17 cellular contexts compared by ENCODE assay signal in genomic region chr2:9250091-9250490, GRCh38. TPM values are rescaled to one million over a fixed set of nuclear protein-coding genes. Genes with fewer than 3 reads are reported as not detected.
DNase-seq lines count a peak whose midpoint lies in the region; ATAC-seq and TF ChIP-seq lines count a peak whose summit lies in the region.
"Had no signal": no experiment of that assay in that cellular context is flagged by ENCODE, and none has a peak within 500 bp of the region (broad histone marks: within the 10 kb centered on the region; RNA-seq: fewer than 3 reads in every experiment).

No MANE protein-coding gene starts in this region.

- H4K20me1 ChIP-seq in PC-3 (ENCODE audit: low read length): 0 out of 2 replicates have a peak, but pooled peaks cover 4% of the 10 kb centered on the region

- H3K9ac ChIP-seq in PC-3 (ENCODE audit: low read length): no peak overlapping the region

- H3K4me3 ChIP-seq in PC-3 (ENCODE audit: low read length) (no peak overlapping the region), muscle layer of duodenum (ENCODE audit: low read depth in 1 of 2, low read length in 2 of 2) (no peak overlapping the region)
- H3K4me3 ChIP-seq: cardiac muscle cell had no signal

- peaks cover 77% of the 10 kb centered on the region for H3K4me1 Mint-ChIP-seq in chondrocyte (ENCODE audit: low read depth)
- H3K4me1 Mint-ChIP-seq in activated CD8-positive, alpha-beta T cell treated with anti-CD3 and anti-CD28 coated beads for 36 hours (ENCODE audit: low read depth): no peaks in the 10 kb centered on the region

- no peaks in the 10 kb centered on the region for H3K9me2 ChIP-seq in PC-3 (replicated peaks; ENCODE audit: low read length)

- no peaks in the 10 kb centered on the region for H3F3A ChIP-seq in PC-3 (ENCODE audit: low read length, unreplicated experiment)

- peaks cover 1% of the 10 kb centered on the region for H3K36me3 Mint-ChIP-seq in chondrocyte (ENCODE audit: low read depth)
- no peaks in the 10 kb centered on the region for H3K36me3 Mint-ChIP-seq in activated CD8-positive, alpha-beta T cell treated with anti-CD3 and anti-CD28 coated beads for 36 hours (ENCODE audit: low read depth)
- H3K36me3 Mint-ChIP-seq: activated naive CD8-positive, alpha-beta T cell; natural killer cell had no signal

- no peaks in the 10 kb centered on the region for H3K9me3 ChIP-seq in PC-3 (ENCODE audit: low read length)
- H3K9me3 ChIP-seq in muscle layer of duodenum (ENCODE audit: control insufficient read depth in 1 of 2, low read length in 2 of 2): no peaks in the 10 kb centered on the region

- peaks cover 95% of the 10 kb centered on the region for H3K79me2 ChIP-seq in PC-3 (ENCODE audit: low read length)

- peak overlapping the region; percentile 60 for H3K27ac ChIP-seq in PC-3 (ENCODE audit: low read length)
- H3K27ac ChIP-seq in muscle layer of duodenum (ENCODE audit: low read length): peak overlapping the region; percentile 14
- H3K27ac ChIP-seq: cardiac muscle cell had no signal

- CTCF ChIA-PET in PC-3 (lab: Charles Lee): no interaction called here
- CTCF ChIA-PET in activated CD8-positive, alpha-beta T cell treated with anti-CD3 and anti-CD28 coated beads for 36 hours (lab: Charles Lee): no interaction called here

- intact Hi-C loops in PC-3 (cut with micrococcal nuclease): no loop called here
- intact Hi-C loops in activated CD8-positive, alpha-beta T cell treated with anti-CD3 and anti-CD28 coated beads for 36 hours (cut with micrococcal nuclease): no loop called here

- no peak overlapping the region for H2AFZ ChIP-seq in PC-3 (ENCODE audit: low read length)

- H3K27ac Mint-ChIP-seq in chondrocyte (ENCODE audit: unreplicated experiment): peak overlapping the region; percentile 96
- no peak overlapping the region for H3K27ac Mint-ChIP-seq in activated CD8-positive, alpha-beta T cell treated with anti-CD3 and anti-CD28 coated beads for 36 hours
- H3K27ac Mint-ChIP-seq: activated naive CD8-positive, alpha-beta T cell; effector memory CD8-positive, alpha-beta T cell; natural killer cell had no signal

- POLR2A ChIA-PET in PC-3 (lab: Charles Lee; ENCODE audit: unreplicated experiment): no interaction called here
- POLR2A ChIA-PET in activated CD8-positive, alpha-beta T cell treated with anti-CD3 and anti-CD28 coated beads for 36 hours (lab: Charles Lee): no interaction called here

- no peaks in the 10 kb centered on the region for H3K27me3 Mint-ChIP-seq in chondrocyte (ENCODE audit: low read depth)
- H3K27me3 Mint-ChIP-seq in activated CD8-positive, alpha-beta T cell treated with anti-CD3 and anti-CD28 coated beads for 36 hours: peaks cover 3% of the 10 kb centered on the region

- H3K36me3 ChIP-seq in PC-3 (ENCODE audit: low read depth, low read length): no peaks in the 10 kb centered on the region
- no peaks in the 10 kb centered on the region for H3K36me3 ChIP-seq in muscle layer of duodenum (ENCODE audit: control insufficient read depth in 1 of 2, insufficient read depth in 2 of 2, low read length in 2 of 2)
- H3K36me3 ChIP-seq: cardiac muscle cell had no signal

- no peak overlapping the region for H3K4me3 Mint-ChIP-seq in chondrocyte (ENCODE audit: unreplicated experiment)
- no peak overlapping the region for H3K4me3 Mint-ChIP-seq in activated CD8-positive, alpha-beta T cell treated with anti-CD3 and anti-CD28 coated beads for 36 hours
- H3K4me3 Mint-ChIP-seq: activated naive CD8-positive, alpha-beta T cell; effector memory CD8-positive, alpha-beta T cell; natural killer cell had no signal

- H3K9me3 Mint-ChIP-seq in chondrocyte (ENCODE audit: low read depth): no peaks in the 10 kb centered on the region
- no peaks in the 10 kb centered on the region for H3K9me3 Mint-ChIP-seq in activated CD8-positive, alpha-beta T cell treated with anti-CD3 and anti-CD28 coated beads for 36 hours
- H3K9me3 Mint-ChIP-seq: effector memory CD8-positive, alpha-beta T cell; natural killer cell had no signal

- DNase-seq in AG08395 (ENCODE audit: low spot score): peak; percentile 17
- DNase-seq in PC-3: no peak
- DNase-seq in chondrocyte (ENCODE audit: low spot score): no peak
- DNase-seq in NCI-H1694 treated with DMSO at 0.1 percent for 48 hours (lab: John Stamatoyannopoulos, UW): no peak
- DNase-seq in activated CD8-positive, alpha-beta T cell treated with anti-CD3 and anti-CD28 coated beads for 36 hours: no peak
- no peak for DNase-seq in hepatic stellate cell (ENCODE audit: low spot score)
- DNase-seq: activated CD4-positive, alpha-beta T cell treated with anti-CD3 and anti-CD28 coated beads, Interleukin-2, amount 50 U/mL, for 1 hour; activated T-cell treated with anti-CD3 and anti-CD28 coated beads, Interleukin-2, amount 50 U/mL, for 48 hours; effector memory CD8-positive, alpha-beta T cell; Kasumi-1; natural killer cell; NCI-H1417; NCI-H82 had no signal

- no peak for TF ChIP-seq CTCF in PC-3 (conservative IDR thresholded peaks at IDR 0.05; ENCODE audit: low read depth, low read length)
- no peak for TF ChIP-seq CTCF in chondrocyte (IDR thresholded peaks at IDR 0.05)
- TF ChIP-seq CTCF in activated CD8-positive, alpha-beta T cell treated with anti-CD3 and anti-CD28 coated beads for 36 hours (IDR thresholded peaks at IDR 0.05): no peak

- H3K4me2 ChIP-seq in PC-3 (ENCODE audit: low read length): 0 out of 2 replicates have a peak overlapping the region, but pooled peaks have one; percentile 51

- H3K27me3 ChIP-seq in PC-3 (ENCODE audit: low read length) (no peaks in the 10 kb centered on the region), muscle layer of duodenum (ENCODE audit: low read depth, low read length) (no peaks in the 10 kb centered on the region)
- H3K27me3 ChIP-seq: cardiac muscle cell had no signal

- BruUV-seq in PC-3 (replicated peaks; lab: Mats Ljungman, UMichigan): no TSS peak

- ATAC-seq in PC-3 (no peak), HG02970 (IDR thresholded peaks at IDR 0.05; ENCODE audit: low FRiP score, unreplicated experiment) (no peak)
- no peak for ATAC-seq in activated CD8-positive, alpha-beta T cell treated with anti-CD3 and anti-CD28 coated beads for 36 hours
- ATAC-seq: effector memory CD8-positive, alpha-beta T cell; natural killer cell had no signal

- H3K4me1 ChIP-seq in PC-3 (ENCODE audit: insufficient read depth, low read length) (peaks cover 47% of the 10 kb centered on the region), muscle layer of duodenum (ENCODE audit: control insufficient read depth in 1 of 2, insufficient read depth in 2 of 2, low read length in 2 of 2) (peaks cover 15 to 23% of the 10 kb centered on the region in 2 donors)

RNA-seq across cellular contexts. Expression of gene ASAP2, which starts 43.5 kb away (rescaled TPM):
- total RNA-seq in PC-3 (2014; rRNA removed) (25.2 and 34.5 TPM in 2 replicates), chondrocyte (60.7 to 73.2 TPM (median 61.5 TPM) in 3 replicates)
- not detected for total RNA-seq in activated CD8-positive, alpha-beta T cell treated with anti-CD3 and anti-CD28 coated beads for 36 hours

Comparison
In these comparisons a context has a peak if more than half of its experiments do, and no peak if none do; other contexts are left out.
1. RNA of gene ASAP2, which starts 43.5 kb away (total RNA-seq): 60.7 to 73.2 TPM in chondrocyte and 25.2 to 34.5 TPM in PC-3; not detected in activated CD8-positive, alpha-beta T cell treated with anti-CD3 and anti-CD28 coated beads for 36 hours; every median in the first group is over 10 times any median in the second.